Comparison of ENCODE assay signal across 16 cellular contexts in the genomic region with DNA sequence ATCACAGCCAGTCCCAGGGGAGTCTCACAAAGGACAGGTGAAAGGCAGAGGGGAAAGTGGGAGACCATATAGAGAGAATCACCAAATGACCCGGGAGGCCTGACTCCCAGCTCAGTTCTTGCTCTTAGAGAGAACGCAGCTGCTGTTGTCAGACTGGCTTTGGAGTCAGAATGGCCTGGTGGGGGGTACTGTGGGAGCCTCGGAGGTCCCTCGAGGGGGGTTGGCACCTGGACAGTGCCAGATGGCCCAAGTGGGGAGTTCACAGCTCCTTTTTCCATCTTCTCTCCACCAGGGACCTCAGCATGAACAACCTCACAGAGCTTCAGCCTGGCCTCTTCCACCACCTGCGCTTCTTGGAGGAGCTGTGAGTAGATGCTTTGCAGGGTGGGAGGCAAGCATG.
"Had no signal": no experiment of that assay in that cellular context is flagged by ENCODE, and none has a peak within 500 bp of the region (broad histone marks: within the 10 kb centered on the region; RNA-seq: fewer than 3 reads in every experiment).

No MANE protein-coding gene starts in this region.

- H3K27ac Mint-ChIP-seq: progenitor cell of endocrine pancreas had no signal

- ATAC-seq: effector memory CD8-positive, alpha-beta T cell; gastrocnemius medialis; left lobe of liver; natural killer cell; pancreas; right cardiac atrium had no signal

- DNase-seq: effector memory CD8-positive, alpha-beta T cell; gastrocnemius medialis; glutamatergic neuron; islet precursor cell; mammary epithelial cell; natural killer cell; occipital lobe; pancreas; right cardiac atrium; small intestine; stimulated activated CD4-positive, alpha-beta T cell treated with anti-CD3 and anti-CD28 coated beads, Interleukin-12 subunit alpha, Interleukin-12 subunit beta, amount 100 ng/mL, for 4 hours; stimulated activated naive CD4-positive, alpha-beta T cell treated with Interleukin-2 at 50 U/mL for 16 hours; trophoblast cell had no signal

- H3K4me3 Mint-ChIP-seq: effector memory CD8-positive, alpha-beta T cell; natural killer cell; neural crest cell had no signal

- H3K36me3 Mint-ChIP-seq: natural killer cell had no signal

- H3K9me3 Mint-ChIP-seq: effector memory CD8-positive, alpha-beta T cell; natural killer cell; neural crest cell had no signal
